ENCODE assay signal across 9 cellular contexts in genomic region chr17:45227101-45227591, GRCh38. TPM values are rescaled to one million over a fixed set of nuclear protein-coding genes. Genes with fewer than 3 reads are reported as not detected.
DNase-seq lines count a peak whose midpoint lies in the region; ATAC-seq and TF ChIP-seq lines count a peak whose summit lies in the region.
"Had no signal": no experiment of that assay in that cellular context is flagged by ENCODE, and none has a peak within 500 bp of the region (broad histone marks: within the 10 kb centered on the region; RNA-seq: fewer than 3 reads in every experiment).

No MANE protein-coding gene starts in this region.

- peaks cover 0 to 28% of the 10 kb centered on the region in 2 experiments; a peak in 3 of 4 replicates for H3K79me1 ChIP-seq in IMR-90 (ENCODE audit: low read depth in 1 of 2, low read length in 2 of 2)

- H3K23ac ChIP-seq in IMR-90 (ENCODE audit: low read depth, low read length) = peak overlapping the region; percentile 2; the same call in 1 of the 2 replicates

- H3K27me3 ChIP-seq in IMR-90 (ENCODE audit: control insufficient read depth, insufficient read depth, low read length) = peaks cover 4% of the 10 kb centered on the region
- H3K27me3 ChIP-seq in brain microvascular endothelial cell (replicated peaks) = peaks cover 7% of the 10 kb centered on the region

- H3K36me3 Mint-ChIP-seq in natural killer cell = no peaks in the 10 kb centered on the region

- H3K4me2 ChIP-seq in IMR-90 (ENCODE audit: low read depth, low read length) = no peak overlapping the region

- no peak overlapping the region for H3K4me3 ChIP-seq in IMR-90 (ENCODE audit: insufficient read depth, low read depth, low read length)
- H3K4me3 ChIP-seq in brain microvascular endothelial cell (ENCODE audit: low read depth, low read length) = no peak overlapping the region

- POLR2A ChIA-PET in IMR-90 (lab: Charles Lee; ENCODE audit: unreplicated experiment) = no interaction called here

- no peaks in the 10 kb centered on the region for H4K20me1 ChIP-seq in IMR-90 (ENCODE audit: insufficient read depth, low read length)

- in situ Hi-C loops in G401 (cut with HindIII; ENCODE audit: low sequenced_read_pairs) = no loop called here
- in situ Hi-C loops in IMR-90 (cut with MboI; ENCODE audit: low sequenced_read_pairs) = no loop called here
- in situ Hi-C loops in brain microvascular endothelial cell (cut with HindIII; ENCODE audit: low pct_ligation_motif_present, low sequenced_read_pairs) = no loop called here

- H3K27ac ChIP-seq in IMR-90 (ENCODE audit: insufficient read depth, low read length) (peak overlapping the region; percentile 13; the same call in 1 of the 2 replicates), adipose tissue (ENCODE audit: low read depth, low read length) (peak overlapping the region; percentile 60), brain microvascular endothelial cell (no peak overlapping the region)

- peaks cover 24% of the 10 kb centered on the region for H3K9me1 ChIP-seq in IMR-90 (ENCODE audit: insufficient read depth, low read length)

- DNase-seq in G401 (ENCODE audit: low spot score) (peak; percentile 7), IMR-90 (no peak), natural killer cell (peak; percentile 35), brain microvascular endothelial cell (no peak), islet precursor cell (no peak), NCI-H2196 treated with DMSO at 0.1 percent for 48 hours (lab: John Stamatoyannopoulos, UW; ENCODE audit: unreplicated experiment) (no peak), NCI-H2107 (lab: John Stamatoyannopoulos, UW) (no peak)

- peak overlapping the region; percentile 2; the same call in 1 of the 2 replicates for H3K14ac ChIP-seq in IMR-90 (replicated peaks; ENCODE audit: low read depth, low read length)

- no peaks in the 10 kb centered on the region for H3K27me3 Mint-ChIP-seq in natural killer cell (ENCODE audit: low read depth in 2 of 2)

- no peak for ATAC-seq in IMR-90 (ENCODE audit: low read depth)
- no peak for ATAC-seq in natural killer cell

- H3K27ac Mint-ChIP-seq in natural killer cell = peak overlapping the region; percentile 99

- dilution Hi-C loops in IMR-90 (cut with HindIII; ENCODE audit: low sequenced_read_pairs, unreplicated experiment) = no loop called here

- intact Hi-C loops in IMR-90 (cut with micrococcal nuclease) (no loop called here), natural killer cell (cut with micrococcal nuclease) (loop anchor here (2.0 to 10.0 kb wide), 2 partner anchors 90 to 1862 kb away; partner anchors contain the start of gene MAP3K14)

- H2BK5ac ChIP-seq in IMR-90 (ENCODE audit: low read depth, low read length, poor library complexity, severe bottlenecking) = peak overlapping the region; percentile 1

- WGBS in IMR-90 (ENCODE audit: extremely low coverage in 2 of 2, insufficient read length in 1 of 2), 2 experiments = 90% methylated on average over 2 of the region's 5 CpGs; no CpG with 5 or more reads in 1 of the 2 experiments
- WGBS in adipose tissue, 3 donors = 18 to 79% (median 27%) methylated on average over 5 of the region's 5 CpGs

- TF ChIP-seq POLR2A in IMR-90 (IDR thresholded peaks at IDR 0.05; ENCODE audit: low read depth, low read length) = no peak

- CTCF ChIA-PET in IMR-90 (lab: Yijun Ruan, JAX) = interaction anchor here (0.8 kb wide), 1 partner anchor 9 kb away, joined by 3 read pairs; no protein-coding TSS in a partner anchor

- peaks cover 76 to 99% of the 10 kb centered on the region in 2 donors for H3K4me1 Mint-ChIP-seq in natural killer cell

- peak overlapping the region; percentile 81 for H2AK9ac ChIP-seq in IMR-90 (replicated peaks; ENCODE audit: low read depth, low read length, poor library complexity)

- H3K4ac ChIP-seq in IMR-90 (ENCODE audit: low read depth, low read length) = peak overlapping the region; percentile 98

- H3K56ac ChIP-seq in IMR-90 (ENCODE audit: extremely low read depth, insufficient read depth, low read length) = no peak overlapping the region

- H4K5ac ChIP-seq in IMR-90 (ENCODE audit: low read depth, low read length) = peak overlapping the region; percentile 92

- H3K18ac ChIP-seq in IMR-90 (ENCODE audit: low read depth, low read length) = peak overlapping the region; percentile 65; the same call in 1 of the 2 replicates

- H3K4me3 Mint-ChIP-seq in natural killer cell = peak overlapping the region; percentile 98

- H2BK15ac ChIP-seq in IMR-90 (ENCODE audit: low read depth, low read length) = peak overlapping the region; percentile 66; the same call in 2 of the 3 replicates

- no peaks in the 10 kb centered on the region for H3K36me3 ChIP-seq in IMR-90 (ENCODE audit: control insufficient read depth, insufficient read depth, low read length)
- H3K36me3 ChIP-seq in brain microvascular endothelial cell (replicated peaks) = no peaks in the 10 kb centered on the region

- peak overlapping the region; percentile 99 for H2AK5ac ChIP-seq in IMR-90 (ENCODE audit: low read depth, low read length)

- H4K91ac ChIP-seq in IMR-90 (ENCODE audit: insufficient read depth, low read depth, low read length) = peak overlapping the region; percentile 97; the same call in 1 of the 2 replicates

- no TSS peak for BruUV-seq in IMR-90 (replicated peaks; lab: Mats Ljungman, UMichigan)

- TF ChIP-seq CTCF in IMR-90 (conservative IDR thresholded peaks at IDR 0.05; ENCODE audit: low read depth, low read length) = no peak
- TF ChIP-seq CTCF in natural killer cell (IDR thresholded peaks at IDR 0.05) = no peak
- TF ChIP-seq CTCF in brain microvascular endothelial cell (IDR thresholded peaks at IDR 0.05; ENCODE audit: low read depth, low read length, missing control alignments) = no peak

- H3K4me1 ChIP-seq in IMR-90 (ENCODE audit: control insufficient read depth, insufficient read depth, low read length) = peaks cover 47% of the 10 kb centered on the region

- peak overlapping the region; percentile 95; the same call in 1 of the 2 replicates for H2BK120ac ChIP-seq in IMR-90 (ENCODE audit: low read depth, low read length)

- no peak overlapping the region for H3K9ac ChIP-seq in IMR-90 (ENCODE audit: low read depth, low read length)

- H2AFZ ChIP-seq in IMR-90 (replicated peaks; ENCODE audit: low read length, poor library complexity) = peak overlapping the region; percentile 4

- H4K8ac ChIP-seq in IMR-90 (ENCODE audit: low read depth in 2 of 2, low read length in 2 of 2) = peak overlapping the region; percentile 55 to 87

- H2BK20ac ChIP-seq in IMR-90 (ENCODE audit: low read depth, low read length) = peak overlapping the region; percentile 36

- no peaks in the 10 kb centered on the region for H3K9me3 Mint-ChIP-seq in natural killer cell

- TF ChIP-seq RAD21 in IMR-90 (IDR thresholded peaks at IDR 0.05; ENCODE audit: low read length) = no peak

- H3K9me3 ChIP-seq in IMR-90 (ENCODE audit: control insufficient read depth, insufficient read depth, low read length) = no peaks in the 10 kb centered on the region

TF ChIP-seq in IMR-90, 13 proteins besides CTCF, POLR2A, EP300 and RAD21:
- TF ChIP-seq, protein P1, sequence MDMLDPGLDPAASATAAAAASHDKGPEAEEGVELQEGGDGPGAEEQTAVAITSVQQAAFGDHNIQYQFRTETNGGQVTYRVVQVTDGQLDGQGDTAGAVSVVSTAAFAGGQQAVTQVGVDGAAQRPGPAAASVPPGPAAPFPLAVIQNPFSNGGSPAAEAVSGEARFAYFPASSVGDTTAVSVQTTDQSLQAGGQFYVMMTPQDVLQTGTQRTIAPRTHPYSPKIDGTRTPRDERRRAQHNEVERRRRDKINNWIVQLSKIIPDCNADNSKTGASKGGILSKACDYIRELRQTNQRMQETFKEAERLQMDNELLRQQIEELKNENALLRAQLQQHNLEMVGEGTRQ (IDR thresholded peaks at IDR 0.05; ENCODE audit: low read depth, low read length) = no peak
- no peak for TF ChIP-seq CHD1 (IDR thresholded peaks at IDR 0.05; ENCODE audit: low read depth, low read length)
- TF ChIP-seq MAFK (IDR thresholded peaks at IDR 0.05; ENCODE audit: low read depth, low read length) = no peak
- TF ChIP-seq BHLHE40 (IDR thresholded peaks at IDR 0.05; ENCODE audit: low read depth, low read length) = no peak
- TF ChIP-seq SMC3 (IDR thresholded peaks at IDR 0.05; ENCODE audit: low read depth, low read length) = no peak
- TF ChIP-seq RFX5 (IDR thresholded peaks at IDR 0.05; ENCODE audit: low read depth, low read length) = no peak
- TF ChIP-seq NFE2L2 (IDR thresholded peaks at IDR 0.05; ENCODE audit: low read depth, low read length) = no peak
- no peak for TF ChIP-seq FOS (IDR thresholded peaks at IDR 0.05; ENCODE audit: low read depth, low read length)
- TF ChIP-seq ELK1 (IDR thresholded peaks at IDR 0.05; ENCODE audit: borderline replicate concordance, low read depth, low read length) = no peak
- no peak for TF ChIP-seq RCOR1 (IDR thresholded peaks at IDR 0.05; ENCODE audit: insufficient replicate concordance, low read length)
- TF ChIP-seq CEBPB (IDR thresholded peaks at IDR 0.05; ENCODE audit: low read depth, low read length) = no peak
- TF ChIP-seq MAZ (IDR thresholded peaks at IDR 0.05; ENCODE audit: borderline replicate concordance, low read depth, low read length) = no peak
- TF ChIP-seq MXI1 (IDR thresholded peaks at IDR 0.05; ENCODE audit: borderline replicate concordance, low read depth, low read length) = no peak

RNA-seq across cellular contexts. Expression of gene FMNL1, which starts 5.5 kb away (rescaled TPM):
- 6.1 and 17.9 TPM in 2 replicates for total RNA-seq in G401 (2014; rRNA removed; shearing (Covaris generic))
- total RNA-seq in IMR-90 (2012; rRNA removed) (0.36 and 0.56 TPM in 2 replicates), natural killer cell (100 to 1,000 TPM; 741 to 836 (median 752) TPM)
- polyA plus RNA-seq in IMR-90 (2012; rRNA removed) (1.4 and 2.3 TPM in 2 replicates), adipose tissue (10 to 100 TPM in 2 of 3 donors, 1 to 10 TPM in 1; 3.1 to 35.5 (median 27.5) TPM)
- polyA plus RNA-seq in IMR-90 (2012; cell fraction: cytosol; rRNA removed) = 4.2 and 5.3 TPM in 2 replicates
- polyA plus RNA-seq in IMR-90 (2012; cell fraction: nucleus; rRNA removed; ENCODE audit: low replicate concordance) = 10.8 and 12.1 TPM in 2 replicates

RNA-seq across cellular contexts. Expression of gene SPATA32, which starts 34.7 kb away (rescaled TPM):
- total RNA-seq in G401 (2014; rRNA removed; shearing (Covaris generic)) = not detected in 2 replicates
- total RNA-seq in IMR-90 (2012; rRNA removed) (under 0.01 and 0.18 TPM in 2 replicates), natural killer cell (under 1 TPM in 1 of 3 donors, not detected in 2; 0.43 TPM)
- polyA plus RNA-seq in IMR-90 (2012; rRNA removed) (not detected in 2 replicates), adipose tissue (under 1 TPM in 2 of 3 donors, not detected in 1; 0.05 to 0.07 TPM)
- not detected in 2 replicates for polyA plus RNA-seq in IMR-90 (2012; cell fraction: cytosol; rRNA removed)
- polyA plus RNA-seq in IMR-90 (2012; cell fraction: nucleus; rRNA removed; ENCODE audit: low replicate concordance) = 0.09 TPM in 1 of 2 replicates, not detected in the other
- polyA plus RNA-seq: keratinocyte had no signal

Comparison
In these comparisons a context has a peak if more than half of its experiments do, and no peak if none do; other contexts are left out.
1. DNase-seq: peak in G401 (single experiment) and natural killer cell (single experiment); none in IMR-90 (single experiment), brain microvascular endothelial cell (single experiment), islet precursor cell (single experiment), NCI-H2196 treated with DMSO at 0.1 percent for 48 hours (single experiment) and NCI-H2107 (single experiment).
2. RNA of gene FMNL1, which starts 5.5 kb away (total RNA-seq): 741 to 836 TPM in natural killer cell; 6.1 to 17.9 TPM in G401 and 0.36 to 0.56 TPM in IMR-90; every median in the first group is over 10 times any median in the second.